Comparison of ENCODE assay signal across 8 cellular contexts in genomic region chr6:53795702-53796450, GRCh38. TPM values are rescaled to one million over a fixed set of nuclear protein-coding genes. Genes with fewer than 3 reads are reported as not detected.
DNase-seq lines count a peak whose midpoint lies in the region; ATAC-seq and TF ChIP-seq lines count a peak whose summit lies in the region.

No MANE protein-coding gene starts in this region.

- TF ChIP-seq POLR2A in adrenal gland (IDR thresholded peaks at IDR 0.05): no peak

- H3K4me1 ChIP-seq in adrenal gland (replicated peaks in 1 of 2): peaks cover 10 to 23% of the 10 kb centered on the region in 2 donors

- H3K4me3 ChIP-seq in adrenal gland: peak overlapping the region in 3 of 4 donors; percentile 4 to 94 (median 93)

- intact Hi-C loops in adrenal gland (cut with DNase I): loop anchor here (10.0 kb wide), 1 partner anchor 159 kb away; no protein-coding TSS in a partner anchor

- H3K27ac ChIP-seq in adrenal gland: peak overlapping the region in 1 of 5 donors; percentile 7

- no peaks in the 10 kb centered on the region for H3K27me3 ChIP-seq in adrenal gland

- DNase-seq in DMS53 treated with DMSO at 0.1 percent for 48 hours (lab: John Stamatoyannopoulos, UW; ENCODE audit: unreplicated experiment): peak; percentile 37
- DNase-seq in NCI-H226: peak; percentile 28
- DNase-seq in adrenal gland: peak; percentile 21 to 74 (median 47)
- peak in 37 of 51 donors; percentile 13 to 81 (median 40) for DNase-seq in hypothalamus (lab: John Stamatoyannopoulos, UW)
- DNase-seq in retina: peak; percentile 75

- 10 to 22% (median 13%) methylated on average over 28 to 47 of the region's 47 CpGs for WGBS in adrenal gland, 4 donors

- no peaks in the 10 kb centered on the region for H3K9me3 ChIP-seq in adrenal gland (replicated peaks in 1 of 3)

- H3K36me3 ChIP-seq in adrenal gland (replicated peaks in 1 of 2): no peaks in the 10 kb centered on the region

- TF ChIP-seq CTCF in adrenal gland (IDR thresholded peaks at IDR 0.05): no peak

- ATAC-seq in GM19397 (IDR thresholded peaks at IDR 0.05; ENCODE audit: unreplicated experiment) (no peak), GM21529 (IDR thresholded peaks at IDR 0.05; ENCODE audit: unreplicated experiment) (no peak), GM21723 (IDR thresholded peaks at IDR 0.05; ENCODE audit: unreplicated experiment) (no peak)

RNA-seq across cellular contexts. Expression of gene LRRC1, which starts 1.1 kb away (rescaled TPM):
- total RNA-seq in adrenal gland: 1 to 10 TPM; 2.1 to 7.8 (median 4.0) TPM
- 1 to 10 TPM; 3.3 to 5.6 (median 4.7) TPM for polyA plus RNA-seq in adrenal gland
